ENCODE assay signal across 1 cellular context in the genomic region with DNA sequence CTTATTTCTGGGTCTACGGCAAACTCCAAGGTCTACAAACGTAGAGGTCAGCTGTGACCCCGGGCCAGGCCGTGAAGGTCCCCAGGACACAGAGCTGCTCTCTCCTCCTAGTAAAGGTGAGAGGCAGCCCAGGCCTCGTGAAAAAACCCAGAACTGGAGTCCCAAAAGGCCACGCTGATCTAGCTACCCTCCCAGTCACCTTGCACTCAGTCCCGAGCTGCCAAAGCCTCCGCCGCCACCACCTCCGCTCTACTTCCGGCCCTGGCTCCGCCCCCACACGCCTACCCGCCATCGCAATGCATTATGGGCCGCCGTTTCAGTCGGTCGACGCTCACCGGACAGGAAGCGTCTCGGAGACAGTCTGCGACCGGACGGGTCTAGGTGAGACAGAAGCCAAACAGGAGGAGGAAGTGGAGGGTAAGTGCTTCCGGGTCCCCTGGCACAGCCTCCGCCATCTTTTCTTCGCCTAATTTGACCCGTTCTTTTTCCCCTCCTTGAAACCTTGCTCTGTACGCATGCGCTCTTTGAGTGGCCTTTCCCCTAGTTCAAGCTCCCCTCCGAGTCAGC.
TF ChIP-seq lines count a peak whose summit lies in the region.

A gene with protein sequence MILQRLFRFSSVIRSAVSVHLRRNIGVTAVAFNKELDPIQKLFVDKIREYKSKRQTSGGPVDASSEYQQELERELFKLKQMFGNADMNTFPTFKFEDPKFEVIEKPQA (minus strand): TSS at position 251 of the 567 bp plus-strand sequence. CDS start 5,110 bp downstream, outside the sequence.
A gene (plus strand): TSS at position 319 of the 567 bp plus-strand sequence. CDS start 6,627 bp downstream, outside the sequence.

TF ChIP-seq in HepG2, 621 proteins besides CTCF, POLR2A, EP300 and RAD21 (continued from another document):
- TF ChIP-seq, protein P1, sequence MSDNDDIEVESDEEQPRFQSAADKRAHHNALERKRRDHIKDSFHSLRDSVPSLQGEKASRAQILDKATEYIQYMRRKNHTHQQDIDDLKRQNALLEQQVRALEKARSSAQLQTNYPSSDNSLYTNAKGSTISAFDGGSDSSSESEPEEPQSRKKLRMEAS (IDR thresholded peaks at IDR 0.05) = 0 out of 2 replicates have a peak, but pooled peaks have one; percentile 52
- TF ChIP-seq KAT8 (CRISPR knock-in tag; IDR thresholded peaks at IDR 0.05) = peak; percentile 91
- TF ChIP-seq SP2 (CRISPR knock-in tag; IDR thresholded peaks at IDR 0.05) = peak; percentile 73
- no peak for TF ChIP-seq ZNF260 (CRISPR knock-in tag; IDR thresholded peaks at IDR 0.05; ENCODE audit: borderline replicate concordance, low read depth)
- TF ChIP-seq, protein P2, sequence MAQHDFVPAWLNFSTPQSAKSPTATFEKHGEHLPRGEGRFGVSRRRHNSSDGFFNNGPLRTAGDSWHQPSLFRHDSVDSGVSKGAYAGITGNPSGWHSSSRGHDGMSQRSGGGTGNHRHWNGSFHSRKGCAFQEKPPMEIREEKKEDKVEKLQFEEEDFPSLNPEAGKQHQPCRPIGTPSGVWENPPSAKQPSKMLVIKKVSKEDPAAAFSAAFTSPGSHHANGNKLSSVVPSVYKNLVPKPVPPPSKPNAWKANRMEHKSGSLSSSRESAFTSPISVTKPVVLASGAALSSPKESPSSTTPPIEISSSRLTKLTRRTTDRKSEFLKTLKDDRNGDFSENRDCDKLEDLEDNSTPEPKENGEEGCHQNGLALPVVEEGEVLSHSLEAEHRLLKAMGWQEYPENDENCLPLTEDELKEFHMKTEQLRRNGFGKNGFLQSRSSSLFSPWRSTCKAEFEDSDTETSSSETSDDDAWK (CRISPR knock-in tag; IDR thresholded peaks at IDR 0.05) = no peak
- TF ChIP-seq CHCHD3 (CRISPR knock-in tag; IDR thresholded peaks at IDR 0.05) = no peak
- TF ChIP-seq SRSF1 (optimal IDR thresholded peaks at IDR 0.05; ENCODE audit: low read depth, low read length) = no peak
- no peak for TF ChIP-seq FLYWCH1 (CRISPR knock-in tag; IDR thresholded peaks at IDR 0.05)
- no peak for TF ChIP-seq NFIB (CRISPR knock-in tag; IDR thresholded peaks at IDR 0.05; ENCODE audit: borderline replicate concordance)
- TF ChIP-seq GTF2F1 (IDR thresholded peaks at IDR 0.05; ENCODE audit: low read length) = no peak
- TF ChIP-seq HNF4A (CRISPR knock-in tag; IDR thresholded peaks at IDR 0.05) = no peak
- peak; percentile 53; the same call in 1 of the 2 replicates for TF ChIP-seq ZNF768 (CRISPR knock-in tag; IDR thresholded peaks at IDR 0.05)
- no peak for TF ChIP-seq CCDC6 (CRISPR knock-in tag; IDR thresholded peaks at IDR 0.05)
- peak; percentile 83 for TF ChIP-seq KDM5A (IDR thresholded peaks at IDR 0.05; ENCODE audit: borderline replicate concordance, low read length)
- no peak for TF ChIP-seq THAP11 (CRISPR knock-in tag; IDR thresholded peaks at IDR 0.05)
- TF ChIP-seq, protein P3, sequence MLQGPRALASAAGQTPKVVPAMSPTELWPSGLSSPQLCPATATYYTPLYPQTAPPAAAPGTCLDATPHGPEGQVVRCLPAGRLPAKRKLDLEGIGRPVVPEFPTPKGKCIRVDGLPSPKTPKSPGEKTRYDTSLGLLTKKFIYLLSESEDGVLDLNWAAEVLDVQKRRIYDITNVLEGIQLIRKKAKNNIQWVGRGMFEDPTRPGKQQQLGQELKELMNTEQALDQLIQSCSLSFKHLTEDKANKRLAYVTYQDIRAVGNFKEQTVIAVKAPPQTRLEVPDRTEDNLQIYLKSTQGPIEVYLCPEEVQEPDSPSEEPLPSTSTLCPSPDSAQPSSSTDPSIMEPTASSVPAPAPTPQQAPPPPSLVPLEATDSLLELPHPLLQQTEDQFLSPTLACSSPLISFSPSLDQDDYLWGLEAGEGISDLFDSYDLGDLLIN (CRISPR knock-in tag; IDR thresholded peaks at IDR 0.05; ENCODE audit: borderline replicate concordance) = no peak
- TF ChIP-seq ZNF331 (CRISPR knock-in tag; IDR thresholded peaks at IDR 0.05) = 0 out of 2 replicates have a peak, but pooled peaks have one; percentile 46
- TF ChIP-seq, protein P4, sequence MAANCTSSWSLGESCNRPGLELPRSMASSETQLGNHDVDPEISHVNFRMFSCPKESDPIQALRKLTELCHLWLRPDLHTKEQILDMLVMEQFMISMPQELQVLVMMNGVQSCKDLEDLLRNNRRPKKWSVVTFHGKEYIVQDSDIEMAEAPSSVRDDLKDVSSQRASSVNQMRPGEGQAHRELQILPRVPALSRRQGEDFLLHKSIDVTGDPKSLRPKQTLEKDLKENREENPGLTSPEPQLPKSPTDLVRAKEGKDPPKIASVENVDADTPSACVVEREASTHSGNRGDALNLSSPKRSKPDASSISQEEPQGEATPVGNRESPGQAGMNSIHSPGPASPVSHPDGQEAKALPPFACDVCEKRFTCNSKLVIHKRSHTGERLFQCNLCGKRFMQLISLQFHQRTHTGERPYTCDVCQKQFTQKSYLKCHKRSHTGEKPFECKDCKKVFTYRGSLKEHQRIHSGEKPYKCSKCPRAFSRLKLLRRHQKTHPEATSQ (CRISPR knock-in tag; IDR thresholded peaks at IDR 0.05; ENCODE audit: borderline replicate concordance) = no peak
- TF ChIP-seq SMYD3 (CRISPR knock-in tag; IDR thresholded peaks at IDR 0.05) = no peak
- peak; percentile 53; the same call in 1 of the 2 replicates for TF ChIP-seq ZNF124 (CRISPR knock-in tag; IDR thresholded peaks at IDR 0.05)
